Comparison of ENCODE assay signal across 11 cellular contexts in the genomic region with DNA sequence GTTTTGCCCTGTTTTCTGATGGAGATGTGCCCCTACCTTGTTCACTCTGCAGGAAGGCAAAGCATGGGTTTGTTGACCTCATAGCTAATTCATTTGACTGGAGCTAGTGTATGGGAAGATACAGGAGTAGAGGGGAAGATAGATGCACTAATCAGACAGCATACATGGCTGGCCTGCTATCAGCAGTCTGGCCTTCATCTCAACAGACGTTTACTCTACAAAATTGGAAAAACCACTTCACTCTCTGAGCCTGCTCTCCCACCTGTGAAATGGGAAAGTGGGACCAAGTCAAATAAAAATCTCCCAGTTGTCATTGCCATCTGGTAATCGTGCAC.
DNase-seq lines count a peak whose midpoint lies in the region; ATAC-seq and TF ChIP-seq lines count a peak whose summit lies in the region.
"Had no signal": no experiment of that assay in that cellular context is flagged by ENCODE, and none has a peak within 500 bp of the region (broad histone marks: within the 10 kb centered on the region; RNA-seq: fewer than 3 reads in every experiment).

No MANE protein-coding gene starts in this region.

- H3K27me3 Mint-ChIP-seq in activated naive CD4-positive, alpha-beta T cell treated with anti-CD3 and anti-CD28 coated beads, Interleukin-2, amount 10 ng/mL, durations not matched to agents 7 days and 5 days = peaks cover 21% of the 10 kb centered on the region
- peaks cover 35 to 51% of the 10 kb centered on the region in 2 donors for H3K27me3 Mint-ChIP-seq in stimulated activated naive B cell treated with anti-CD40 and anti-IgM and Interleukin-4, amounts not matched to agents 10 μg/mL and 1 μg/mL and 100 μg/mL, for 72 hours
- H3K27me3 Mint-ChIP-seq in nephron progenitor cell (ENCODE audit: low read depth, poor library complexity) = peaks cover 9% of the 10 kb centered on the region

- no peak for DNase-seq in activated naive CD4-positive, alpha-beta T cell treated with anti-CD3 and anti-CD28 coated beads, Interleukin-2, amount 10 ng/mL, durations not matched to agents 7 days and 5 days
- no peak for DNase-seq in activated naive CD4-positive, alpha-beta T cell treated with anti-CD3 and anti-CD28 coated beads, Interleukin-2, amount 50 U/mL, for 16 hours
- no peak for DNase-seq in stimulated activated naive B cell treated with anti-CD40 and anti-IgM and Interleukin-4, amounts not matched to agents 10 μg/mL and 1 μg/mL and 100 μg/mL, for 72 hours
- DNase-seq in nephron progenitor cell = no peak
- DNase-seq in stimulated activated CD4-positive, alpha-beta T cell treated with anti-CD3 and anti-CD28 coated beads, Interleukin-4, amount 100 ng/mL, for 1 hour = no peak
- no peak for DNase-seq in stimulated activated CD4-positive, alpha-beta T cell treated with anti-CD3 and anti-CD28 coated beads, Interleukin-1b, Interleukin-23, amount 100 ng/mL, for 48 hours
- DNase-seq: DMS79, occipital lobe had no signal

- no peak overlapping the region for H3K4me3 Mint-ChIP-seq in activated naive CD4-positive, alpha-beta T cell treated with anti-CD3 and anti-CD28 coated beads, Interleukin-2, amount 10 ng/mL, durations not matched to agents 7 days and 5 days
- peak overlapping the region in 1 of 2 donors; percentile 16 for H3K4me3 Mint-ChIP-seq in stimulated activated naive B cell treated with anti-CD40 and anti-IgM and Interleukin-4, amounts not matched to agents 10 μg/mL and 1 μg/mL and 100 μg/mL, for 72 hours
- no peak overlapping the region for H3K4me3 Mint-ChIP-seq in nephron progenitor cell

- no peaks in the 10 kb centered on the region for H3K9me3 Mint-ChIP-seq in activated naive CD4-positive, alpha-beta T cell treated with anti-CD3 and anti-CD28 coated beads, Interleukin-2, amount 10 ng/mL, durations not matched to agents 7 days and 5 days
- peaks cover 3 to 7% of the 10 kb centered on the region in 2 donors for H3K9me3 Mint-ChIP-seq in stimulated activated naive B cell treated with anti-CD40 and anti-IgM and Interleukin-4, amounts not matched to agents 10 μg/mL and 1 μg/mL and 100 μg/mL, for 72 hours
- H3K9me3 Mint-ChIP-seq in nephron progenitor cell = peaks cover 32% of the 10 kb centered on the region

- H3K4me1 Mint-ChIP-seq in activated naive CD4-positive, alpha-beta T cell treated with anti-CD3 and anti-CD28 coated beads, Interleukin-2, amount 10 ng/mL, durations not matched to agents 7 days and 5 days = peaks cover 55% of the 10 kb centered on the region
- peaks cover 22 to 25% of the 10 kb centered on the region in 2 donors for H3K4me1 Mint-ChIP-seq in stimulated activated naive B cell treated with anti-CD40 and anti-IgM and Interleukin-4, amounts not matched to agents 10 μg/mL and 1 μg/mL and 100 μg/mL, for 72 hours
- peaks cover 69% of the 10 kb centered on the region for H3K4me1 Mint-ChIP-seq in nephron progenitor cell

- ATAC-seq in HG02588 (IDR thresholded peaks at IDR 0.05; ENCODE audit: unreplicated experiment) (peak; percentile 20), HG03460 (IDR thresholded peaks at IDR 0.05; ENCODE audit: unreplicated experiment) (peak; percentile 22)
- peak; percentile 38 to 45 for ATAC-seq in stimulated activated naive B cell treated with anti-CD40 and anti-IgM and Interleukin-4, amounts not matched to agents 10 μg/mL and 1 μg/mL and 100 μg/mL, for 72 hours (replicated peaks)
- ATAC-seq: esophagus mucosa had no signal

- CTCF ChIA-PET in activated naive CD4-positive, alpha-beta T cell treated with anti-CD3 and anti-CD28 coated beads, Interleukin-2, amount 10 ng/mL, durations not matched to agents 7 days and 5 days (lab: Charles Lee) = interaction anchor here (0.5 kb wide), 1 partner anchor 81 kb away, joined by 3 read pairs; no protein-coding TSS in a partner anchor

- no peak for TF ChIP-seq CTCF in nephron progenitor cell (IDR thresholded peaks at IDR 0.05)

- H3K27ac Mint-ChIP-seq in activated naive CD4-positive, alpha-beta T cell treated with anti-CD3 and anti-CD28 coated beads, Interleukin-2, amount 10 ng/mL, durations not matched to agents 7 days and 5 days = peak overlapping the region; percentile 58
- H3K27ac Mint-ChIP-seq in stimulated activated naive B cell treated with anti-CD40 and anti-IgM and Interleukin-4, amounts not matched to agents 10 μg/mL and 1 μg/mL and 100 μg/mL, for 72 hours = no peak overlapping the region
- H3K27ac Mint-ChIP-seq in nephron progenitor cell = no peak overlapping the region

- no peaks in the 10 kb centered on the region for H3K36me3 Mint-ChIP-seq in activated naive CD4-positive, alpha-beta T cell treated with anti-CD3 and anti-CD28 coated beads, Interleukin-2, amount 10 ng/mL, durations not matched to agents 7 days and 5 days
- H3K36me3 Mint-ChIP-seq in stimulated activated naive B cell treated with anti-CD40 and anti-IgM and Interleukin-4, amounts not matched to agents 10 μg/mL and 1 μg/mL and 100 μg/mL, for 72 hours = peaks cover 0 to 1% of the 10 kb centered on the region in 2 donors
- peaks cover 14% of the 10 kb centered on the region for H3K36me3 Mint-ChIP-seq in nephron progenitor cell (ENCODE audit: low read depth)
